In the genomic region with DNA sequence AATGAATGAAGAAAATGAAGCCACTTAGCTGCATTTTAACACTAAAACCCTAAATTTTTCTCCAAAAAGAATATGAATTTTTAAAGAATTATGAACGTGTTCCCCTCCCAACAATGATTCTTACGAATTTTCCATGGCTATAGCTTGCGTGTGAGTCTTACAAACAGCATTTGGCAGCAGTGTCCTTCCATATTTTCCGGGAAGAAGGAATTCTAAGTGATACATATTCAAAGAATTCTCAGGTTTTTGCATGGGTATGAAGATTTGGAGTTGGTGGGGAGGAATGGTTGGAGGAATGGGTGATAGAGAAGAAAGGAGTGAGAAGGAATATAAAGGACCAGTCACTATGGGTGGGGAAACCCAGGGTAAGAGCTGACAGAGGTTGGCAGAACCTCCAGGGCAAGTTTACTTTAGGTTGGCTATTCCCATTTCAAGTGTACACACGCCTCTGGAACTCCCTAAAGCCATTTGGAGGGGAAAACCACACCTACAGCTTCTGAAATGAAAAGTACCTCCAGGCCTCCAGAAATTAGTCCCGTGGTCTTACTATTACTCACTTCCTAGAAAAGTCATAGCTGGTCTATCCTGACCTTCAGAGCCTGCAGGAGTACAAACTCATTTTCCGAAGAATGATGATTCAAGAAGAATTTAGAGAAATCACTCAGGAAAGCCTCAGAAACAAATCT, we compare ENCODE assay signal across 11 cellular contexts.
DNase-seq lines count a peak whose midpoint lies in the region; ATAC-seq and TF ChIP-seq lines count a peak whose summit lies in the region.
"Had no signal": no experiment of that assay in that cellular context is flagged by ENCODE, and none has a peak within 500 bp of the region (broad histone marks: within the 10 kb centered on the region; RNA-seq: fewer than 3 reads in every experiment).

No MANE protein-coding gene starts in this region.

- peak overlapping the region; percentile 61 for H2BK120ac ChIP-seq in mesenchymal stem cell (ENCODE audit: low read depth, low read length)

- H3K9me3 ChIP-seq in adipocyte (ENCODE audit: control insufficient read depth, low read length), result peaks cover 10% of the 10 kb centered on the region
- H3K9me3 ChIP-seq in mesenchymal stem cell (ENCODE audit: control insufficient read depth, low read length), result peaks cover 11% of the 10 kb centered on the region

- no peaks in the 10 kb centered on the region for H3K9me3 Mint-ChIP-seq in type B pancreatic cell

- DNase-seq in CD1c-positive myeloid dendritic cell (ENCODE audit: extremely low spot score) (peak; percentile 1), HFF-Myc (ENCODE audit: extremely low read depth, low read depth) (peak; percentile 61), adipocyte (ENCODE audit: low read depth) (peak; percentile 52), mesenchymal stem cell (peak; percentile 61), type B pancreatic cell (ENCODE audit: extremely low spot score, unreplicated experiment) (no peak), medulla oblongata (ENCODE audit: extremely low spot score) (no peak)
- DNase-seq: gastrocnemius medialis, GF-D8 had no signal

- peak overlapping the region; percentile 38 for H2BK5ac ChIP-seq in mesenchymal stem cell (ENCODE audit: low read depth, low read length, poor library complexity, severe bottlenecking)

- H3K27ac ChIP-seq in mesenchymal stem cell (ENCODE audit: low read length, poor library complexity, severe bottlenecking), result peak overlapping the region; percentile 90
- H3K27ac ChIP-seq: gastrocnemius medialis, KMS-11 had no signal

- H3K36me3 ChIP-seq in adipocyte (ENCODE audit: control insufficient read depth, insufficient read depth, low read length, severe bottlenecking) (no peaks in the 10 kb centered on the region), mesenchymal stem cell (ENCODE audit: control insufficient read depth in 1 of 2, insufficient read depth in 2 of 2, low read depth in 1 of 2, low read length in 2 of 2) (no peaks in the 10 kb centered on the region)
- H3K36me3 ChIP-seq: gastrocnemius medialis had no signal

- H3K14ac ChIP-seq in mesenchymal stem cell (ENCODE audit: low read length in 2 of 2), result no peak overlapping the region

- no peaks in the 10 kb centered on the region for H3K36me3 Mint-ChIP-seq in type B pancreatic cell

- H3K9ac ChIP-seq in adipocyte (ENCODE audit: low read length) (peak overlapping the region; percentile 72), mesenchymal stem cell (ENCODE audit: low read length) (peak overlapping the region; percentile 90)
- H3K9ac ChIP-seq: KMS-11 had no signal

- H3K27ac Mint-ChIP-seq in type B pancreatic cell, result no peak overlapping the region

- no peak overlapping the region for H4K8ac ChIP-seq in mesenchymal stem cell (ENCODE audit: low read length)

- no peak overlapping the region for H3K23ac ChIP-seq in mesenchymal stem cell (ENCODE audit: low read length in 2 of 2)

- H3K79me1 ChIP-seq in mesenchymal stem cell (replicated peaks; ENCODE audit: low read length, poor library complexity, severe bottlenecking), result no peaks in the 10 kb centered on the region

- no peak overlapping the region for H2AK5ac ChIP-seq in mesenchymal stem cell (ENCODE audit: low read length, severe bottlenecking)

- no peak overlapping the region for H2BK15ac ChIP-seq in mesenchymal stem cell (ENCODE audit: low read depth, poor library complexity, severe bottlenecking)

- H3K27me3 Mint-ChIP-seq in type B pancreatic cell, result no peaks in the 10 kb centered on the region

- no peak overlapping the region for H4K91ac ChIP-seq in mesenchymal stem cell (ENCODE audit: low read length)

- no peak overlapping the region for H3K4me3 ChIP-seq in HFF-Myc (replicated peaks; ENCODE audit: low read depth, low read length)
- H3K4me3 ChIP-seq in adipocyte (ENCODE audit: low read length), result peak overlapping the region; percentile 29
- no peak overlapping the region for H3K4me3 ChIP-seq in mesenchymal stem cell (ENCODE audit: insufficient read depth in 1 of 2, low read depth in 1 of 2, low read length in 2 of 2)
- H3K4me3 ChIP-seq: gastrocnemius medialis had no signal

- ATAC-seq in HG03175 (IDR thresholded peaks at IDR 0.05; ENCODE audit: unreplicated experiment) (no peak), HG03108 (IDR thresholded peaks at IDR 0.05; ENCODE audit: unreplicated experiment) (no peak)
- ATAC-seq: gastrocnemius medialis had no signal

- no peak overlapping the region for H3K4me2 ChIP-seq in mesenchymal stem cell (ENCODE audit: low read length, poor library complexity, severe bottlenecking)
- H3K4me2 ChIP-seq: KMS-11 had no signal

- no peak overlapping the region for H3K18ac ChIP-seq in mesenchymal stem cell (ENCODE audit: low read depth in 1 of 2, low read length in 2 of 2)

- H3K4ac ChIP-seq in mesenchymal stem cell (ENCODE audit: low read depth in 1 of 2, low read length in 2 of 2), result peak overlapping the region in 1 of 2 experiments; percentile 16

- WGBS in mesenchymal stem cell, result 52% methylated on average over 5 of the region's 7 CpGs

- H3K4me1 Mint-ChIP-seq in type B pancreatic cell (ENCODE audit: unreplicated experiment), result peaks cover 12% of the 10 kb centered on the region

- no peak overlapping the region for H2BK12ac ChIP-seq in mesenchymal stem cell (ENCODE audit: low read length in 2 of 2)

- TF ChIP-seq CTCF in HFF-Myc (IDR thresholded peaks at IDR 0.05; ENCODE audit: low read depth, low read length, missing control alignments) (no peak), type B pancreatic cell (conservative IDR thresholded peaks at IDR 0.05) (no peak)

- no peak overlapping the region for H3K4me3 Mint-ChIP-seq in type B pancreatic cell

- H3K4me1 ChIP-seq in adipocyte (ENCODE audit: control insufficient read depth, insufficient read depth, low read length) (peaks cover 42% of the 10 kb centered on the region), mesenchymal stem cell (ENCODE audit: control insufficient read depth, insufficient read depth, low read depth, low read length) (no peaks in the 10 kb centered on the region)
- H3K4me1 ChIP-seq: gastrocnemius medialis had no signal

- H2AFZ ChIP-seq in mesenchymal stem cell (ENCODE audit: low read depth, low read length), result no peak overlapping the region

- H3K27me3 ChIP-seq in adipocyte (replicated peaks; ENCODE audit: control insufficient read depth, insufficient read depth, low read length) (no peaks in the 10 kb centered on the region), mesenchymal stem cell (ENCODE audit: control insufficient read depth in 1 of 2, insufficient read depth in 1 of 2, low read length in 2 of 2) (no peaks in the 10 kb centered on the region)

Comparison
In these comparisons a context has a peak if more than half of its experiments do, and no peak if none do; other contexts are left out.
1. DNase-seq: peak in CD1c-positive myeloid dendritic cell (single experiment), HFF-Myc (single experiment), adipocyte (single experiment) and mesenchymal stem cell (single experiment); none in type B pancreatic cell (single experiment) and medulla oblongata (single experiment).